3 cellular contexts compared by ENCODE assay signal in genomic region chr10:72785422-72785818, GRCh38.
TF ChIP-seq lines count a peak whose summit lies in the region.

No MANE protein-coding gene starts in this region.

TF ChIP-seq in SK-N-SH, 30 proteins besides CTCF, POLR2A, EP300 and RAD21:
- TF ChIP-seq FOXJ3 (CRISPR knock-in tag; IDR thresholded peaks at IDR 0.05) (no peak), SMC3 (IDR thresholded peaks at IDR 0.05; ENCODE audit: low read depth, low read length) (no peak)

TF ChIP-seq in SK-N-SH treated with all-trans-retinoic acid at 6 μM for 48 hours, 23 proteins besides CTCF, POLR2A, EP300 and RAD21:
- TF ChIP-seq ZFP3 (CRISPR knock-in tag; IDR thresholded peaks at IDR 0.05) = no peak

TF ChIP-seq in endothelial cell of umbilical vein, 7 proteins besides CTCF, POLR2A, EP300 and RAD21:
- TF ChIP-seq FOS (IDR thresholded peaks at IDR 0.05; ENCODE audit: borderline replicate concordance, insufficient read depth, low read length) (no peak), EZH2 (IDR thresholded peaks at IDR 0.05; ENCODE audit: borderline replicate concordance, low read depth, low read length, severe bottlenecking) (no peak), GATA2 (IDR thresholded peaks at IDR 0.05; ENCODE audit: insufficient read depth, insufficient read length, low read depth, low read length) (no peak), MYC (IDR thresholded peaks at IDR 0.05; ENCODE audit: low read depth, low read length) (no peak), JUN (IDR thresholded peaks at IDR 0.05; ENCODE audit: borderline replicate concordance, insufficient read depth, insufficient read length, low read depth) (no peak), POLR2AphosphoS5 (IDR thresholded peaks at IDR 0.05; ENCODE audit: insufficient read depth, low read depth, low read length) (no peak)
- TF ChIP-seq, protein P1, sequence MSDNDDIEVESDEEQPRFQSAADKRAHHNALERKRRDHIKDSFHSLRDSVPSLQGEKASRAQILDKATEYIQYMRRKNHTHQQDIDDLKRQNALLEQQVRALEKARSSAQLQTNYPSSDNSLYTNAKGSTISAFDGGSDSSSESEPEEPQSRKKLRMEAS (IDR thresholded peaks at IDR 0.05; ENCODE audit: insufficient read depth, insufficient read length) = no peak
